In genomic region chrX:48917139-48917980, GRCh38 we compare ENCODE assay signal across 8 cellular contexts. TPM values are rescaled to one million over a fixed set of nuclear protein-coding genes. Genes with fewer than 3 reads are reported as not detected.
DNase-seq lines count a peak whose midpoint lies in the region; ATAC-seq and TF ChIP-seq lines count a peak whose summit lies in the region.

No MANE protein-coding gene starts in this region.

- H3K36me3 Mint-ChIP-seq in activated CD4-positive, alpha-beta memory T cell treated with anti-CD3 and anti-CD28 coated beads for 36 hours, result peaks cover 84% of the 10 kb centered on the region

- peak; percentile 37 for ATAC-seq in GM18870 (IDR thresholded peaks at IDR 0.05; ENCODE audit: unreplicated experiment)

- H3K27me3 ChIP-seq in dorsolateral prefrontal cortex, result peaks cover 0 to 53% (median 3%) of the 10 kb centered on the region in 45 donors

- POLR2A ChIA-PET in AG04449 (lab: Yijun Ruan, JAX), result no interaction called here
- POLR2A ChIA-PET in activated CD4-positive, alpha-beta memory T cell treated with anti-CD3 and anti-CD28 coated beads for 36 hours (lab: Charles Lee), result interaction anchor here (0.8 to 8.8 kb wide), 2 partner anchors 21 to 39 kb away, joined by 4 to 286 read pairs; no protein-coding TSS in a partner anchor

- peak overlapping the region; percentile 61 for H3K4me3 ChIP-seq in AG04449 (ENCODE audit: low read depth, low read length)
- H3K4me3 ChIP-seq in dorsolateral prefrontal cortex, result peak overlapping the region in 58 of 59 donors; percentile 9 to 77 (median 63)
- H3K4me3 ChIP-seq in lower leg skin (ENCODE audit: low read depth, poor library complexity, severe bottlenecking), result no peak overlapping the region

- peak overlapping the region; percentile 99 for H3K27ac Mint-ChIP-seq in activated CD4-positive, alpha-beta memory T cell treated with anti-CD3 and anti-CD28 coated beads for 36 hours

- 40 to 44% methylated on average over 9 to 26 of the region's 26 CpGs for WGBS in lower leg skin, 2 donors

- TF ChIP-seq POLR2A in lower leg skin (IDR thresholded peaks at IDR 0.05), result no peak

- DNase-seq in AG04449 (ENCODE audit: low read depth, low spot score), result peak; percentile 38
- DNase-seq in HK-2 (ENCODE audit: unreplicated experiment), result peak; percentile 90
- DNase-seq in NCI-H82 (lab: John Stamatoyannopoulos, UW), result peak; percentile 95
- DNase-seq in activated CD4-positive, alpha-beta memory T cell treated with anti-CD3 and anti-CD28 coated beads for 36 hours, result peak; percentile 93
- peak; percentile 67 to 87 (median 82) for DNase-seq in dorsolateral prefrontal cortex
- peak; percentile 84 to 97 for DNase-seq in lower leg skin (ENCODE audit: low spot score in 2 of 2)
- peak; percentile 76 to 84 for DNase-seq in stimulated activated CD4-positive, alpha-beta T cell treated with anti-CD3 and anti-CD28 coated beads, Interleukin-4, amount 100 ng/mL, for 4 hours

- H3K4me3 Mint-ChIP-seq in activated CD4-positive, alpha-beta memory T cell treated with anti-CD3 and anti-CD28 coated beads for 36 hours, result peak overlapping the region; percentile 98

- peaks cover 37% of the 10 kb centered on the region for H3K4me1 Mint-ChIP-seq in activated CD4-positive, alpha-beta memory T cell treated with anti-CD3 and anti-CD28 coated beads for 36 hours (ENCODE audit: low read depth)

- H3K27ac ChIP-seq in dorsolateral prefrontal cortex, result peak overlapping the region in 42 of 59 donors; percentile 8 to 87 (median 51)

- TF ChIP-seq CTCF in AG04449 (IDR thresholded peaks at IDR 0.05; ENCODE audit: insufficient read depth, low read length, missing control alignments), result peak; percentile 72
- peak; percentile 53 to 96 (median 91) for TF ChIP-seq CTCF in dorsolateral prefrontal cortex (IDR thresholded peaks at IDR 0.05 in 54 of 56, conservative IDR thresholded peaks at IDR 0.05 in 2 of 56; ENCODE audit: low read depth in 1 of 56, partially characterized antibody in 56 of 56)
- TF ChIP-seq CTCF in lower leg skin (IDR thresholded peaks at IDR 0.05), result peak in 1 of 3 donors; percentile 74

- CTCF ChIA-PET in AG04449 (lab: Yijun Ruan, JAX), result interaction anchor here (0.8 to 1.7 kb wide), 3 partner anchors 10 to 269 kb away, joined by 3 to 5 read pairs (median 5); no protein-coding TSS in a partner anchor
- CTCF ChIA-PET in activated CD4-positive, alpha-beta memory T cell treated with anti-CD3 and anti-CD28 coated beads for 36 hours (lab: Charles Lee), result interaction anchor here (0.6 to 3.1 kb wide), 3 partner anchors 20 to 204 kb away, joined by 4 to 8 read pairs (median 5); no protein-coding TSS in a partner anchor

- H3K9me3 Mint-ChIP-seq in activated CD4-positive, alpha-beta memory T cell treated with anti-CD3 and anti-CD28 coated beads for 36 hours, result no peaks in the 10 kb centered on the region

- H3K27me3 Mint-ChIP-seq in activated CD4-positive, alpha-beta memory T cell treated with anti-CD3 and anti-CD28 coated beads for 36 hours, result peaks cover 4% of the 10 kb centered on the region

- intact Hi-C loops in activated CD4-positive, alpha-beta memory T cell treated with anti-CD3 and anti-CD28 coated beads for 36 hours (cut with micrococcal nuclease), result loop anchor here (5.0 to 10.0 kb wide), 3 partner anchors 115 to 273 kb away; partner anchors contain the start of gene HDAC6
- intact Hi-C loops in dorsolateral prefrontal cortex (cut with DNase I) (loop anchor here in 1 of 2 donors (5.0 to 10.0 kb wide), 2 partner anchors 40 to 187 kb away; partner anchors contain the start of gene OTUD5), lower leg skin (cut with DNase I; ENCODE audit: low total_unique reads) (no loop called here)

RNA-seq across cellular contexts. Expression of gene PIM2, which starts 1.5 kb away (rescaled TPM):
- 100 to 1,000 TPM; 386 to 401 TPM for total RNA-seq in activated CD4-positive, alpha-beta memory T cell treated with anti-CD3 and anti-CD28 coated beads for 36 hours
- total RNA-seq in dorsolateral prefrontal cortex (10 to 100 TPM in 115 of 120 experiments, 1 to 10 TPM in 5; 7.8 to 30.4 (median 15.2) TPM), lower leg skin (10 to 100 TPM in 1 of 4 donors, 1 to 10 TPM in 3; 5.2 to 10.3 (median 8.3) TPM)

RNA-seq across cellular contexts. Expression of gene SLC35A2, which starts 5.9 kb away (rescaled TPM):
- total RNA-seq in activated CD4-positive, alpha-beta memory T cell treated with anti-CD3 and anti-CD28 coated beads for 36 hours, result 10 to 100 TPM; 16.9 to 19.2 TPM
- total RNA-seq in dorsolateral prefrontal cortex (10 to 100 TPM; 13.1 to 27.2 (median 18.8) TPM), lower leg skin (10 to 100 TPM; 14.0 to 27.9 (median 25.4) TPM)

RNA-seq across cellular contexts. Expression of gene PQBP1, which starts 19.6 kb away (rescaled TPM):
- total RNA-seq in activated CD4-positive, alpha-beta memory T cell treated with anti-CD3 and anti-CD28 coated beads for 36 hours, result 10 to 100 TPM; 85.0 to 85.5 TPM
- total RNA-seq in dorsolateral prefrontal cortex (10 to 100 TPM; 42.9 to 91.7 (median 67.1) TPM), lower leg skin (10 to 100 TPM; 68.0 to 88.6 (median 73.6) TPM)

RNA-seq across cellular contexts. Expression of gene TIMM17B, which starts 19.8 kb away (rescaled TPM):
- total RNA-seq in activated CD4-positive, alpha-beta memory T cell treated with anti-CD3 and anti-CD28 coated beads for 36 hours, result 10 to 100 TPM; 83.8 to 86.6 TPM
- total RNA-seq in dorsolateral prefrontal cortex (10 to 100 TPM; 22.3 to 50.4 (median 35.3) TPM), lower leg skin (10 to 100 TPM; 37.1 to 46.2 (median 42.2) TPM)

RNA-seq across cellular contexts. Expression of gene OTUD5, which starts 40.0 kb away (rescaled TPM):
- total RNA-seq in activated CD4-positive, alpha-beta memory T cell treated with anti-CD3 and anti-CD28 coated beads for 36 hours, result 10 to 100 TPM; 83.4 to 85.4 TPM
- total RNA-seq in dorsolateral prefrontal cortex (10 to 100 TPM; 54.9 to 94.8 (median 73.2) TPM), lower leg skin (10 to 100 TPM; 47.2 to 66.8 (median 53.6) TPM)

Comparison
In these comparisons a context has a peak if more than half of its experiments do, and no peak if none do; other contexts are left out.
1. DNase-seq: peak in every context shown above with its lines; median percentile 95 in NCI-H82; 93 in activated CD4-positive, alpha-beta memory T cell treated with anti-CD3 and anti-CD28 coated beads for 36 hours; 90 in lower leg skin; 90 in HK-2; 82 in dorsolateral prefrontal cortex; 80 in stimulated activated CD4-positive, alpha-beta T cell treated with anti-CD3 and anti-CD28 coated beads, Interleukin-4, amount 100 ng/mL, for 4 hours; 38 in AG04449.
2. RNA of gene PIM2, which starts 1.5 kb away (total RNA-seq): 386 to 401 TPM in activated CD4-positive, alpha-beta memory T cell treated with anti-CD3 and anti-CD28 coated beads for 36 hours; 7.8 to 30.4 TPM in dorsolateral prefrontal cortex and 5.2 to 10.3 TPM in lower leg skin; every median in the first group is over 10 times any median in the second.